8 cellular contexts compared by ENCODE assay signal in the genomic region with DNA sequence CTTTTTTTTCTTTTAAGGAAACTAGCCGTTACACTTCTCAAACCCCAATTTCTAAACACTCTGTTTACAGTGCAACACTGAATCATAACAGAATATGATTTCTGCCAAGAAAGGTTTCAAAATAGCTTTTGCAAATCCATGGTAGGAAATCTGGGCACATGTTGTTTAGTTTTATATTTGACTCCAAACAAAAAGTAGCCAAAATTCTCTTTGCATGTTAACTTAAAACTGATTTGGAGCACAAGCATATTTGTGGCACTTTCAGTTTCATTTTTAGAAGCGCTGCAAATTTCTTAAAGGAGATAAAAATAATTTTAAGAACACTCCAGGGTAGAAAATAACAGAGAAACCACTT.
DNase-seq lines count a peak whose midpoint lies in the region; ATAC-seq lines count a peak whose summit lies in the region.

No MANE protein-coding gene starts in this region.

- H3K4me1 ChIP-seq in muscle layer of colon (ENCODE audit: insufficient read depth, low read length): peaks cover 11% of the 10 kb centered on the region

- peak overlapping the region; percentile 57 for H3K9ac ChIP-seq in muscle layer of colon (ENCODE audit: low read length)

- peak overlapping the region; percentile 34 to 71 for H3K4me3 ChIP-seq in muscle layer of colon (ENCODE audit: low read depth in 1 of 2, low read length in 2 of 2)

- peak; percentile 15 for ATAC-seq in GM18502 (IDR thresholded peaks at IDR 0.05; ENCODE audit: poor library complexity, unreplicated experiment)
- no peak for ATAC-seq in GM21390 (IDR thresholded peaks at IDR 0.05; ENCODE audit: unreplicated experiment)

- DNase-seq in HS-5 (ENCODE audit: low read depth) (peak; percentile 6), caudate nucleus (lab: John Stamatoyannopoulos, UW) (no peak), C1 segment of cervical spinal cord (lab: John Stamatoyannopoulos, UW) (no peak), H4 (ENCODE audit: low spot score) (no peak)
- DNase-seq in activated CD8-positive, alpha-beta memory T cell treated with anti-CD3 and anti-CD28 coated beads, Interleukin-2, amount 50 U/mL, for 4 hours: no peak

- H3K27ac ChIP-seq in caudate nucleus (ENCODE audit: low read depth, low read length) (peak overlapping the region; percentile 23), muscle layer of colon (ENCODE audit: low read depth, low read length) (peak overlapping the region; percentile 50)

- no peaks in the 10 kb centered on the region for H3K27me3 ChIP-seq in muscle layer of colon (ENCODE audit: control insufficient read depth in 1 of 2, insufficient read depth in 2 of 2, low read length in 2 of 2)

- H3K9me3 ChIP-seq in muscle layer of colon (ENCODE audit: low read length): no peaks in the 10 kb centered on the region

- H3K36me3 ChIP-seq in muscle layer of colon (ENCODE audit: insufficient read depth, low read length): no peaks in the 10 kb centered on the region
